ENCODE assay signal across 8 cellular contexts in genomic region chr11:61891331-61892084, GRCh38. TPM values are rescaled to one million over a fixed set of nuclear protein-coding genes. Genes with fewer than 3 reads are reported as not detected.
DNase-seq lines count a peak whose midpoint lies in the region; ATAC-seq and TF ChIP-seq lines count a peak whose summit lies in the region.

Gene FADS3 (minus strand): TSS chr11:61891545. CDS start chr11:61891381, 164 bp downstream.

- intact Hi-C loops in activated CD4-positive, alpha-beta T cell treated with anti-CD3 and anti-CD28 coated beads for 36 hours (cut with DNase I, micrococcal nuclease), result loop anchor here in 1 of 2 experiments (1.0 to 5.0 kb wide), 4 partner anchors 75 to 231 kb away; partner anchors contain the start of genes FADS1, FEN1, FTH1 and INCENP

- ATAC-seq in HG02970 (IDR thresholded peaks at IDR 0.05; ENCODE audit: low FRiP score, unreplicated experiment), result peak; percentile 67
- ATAC-seq in activated CD4-positive, alpha-beta T cell treated with anti-CD3 and anti-CD28 coated beads for 36 hours, result peak; percentile 74

- H3K27ac Mint-ChIP-seq in activated CD4-positive, alpha-beta T cell treated with anti-CD3 and anti-CD28 coated beads for 36 hours, result peak within 1 kb of the TSS; percentile 58

- DNase-seq in DMS 273 (lab: John Stamatoyannopoulos, UW; ENCODE audit: unreplicated experiment), result peak; percentile 83
- no peak for DNase-seq in DMS 273 treated with DMSO at 0.1 percent for 48 hours (lab: John Stamatoyannopoulos, UW)
- DNase-seq in NCI-H2196 (lab: John Stamatoyannopoulos, UW; ENCODE audit: unreplicated experiment), result peak; percentile 87
- DNase-seq in activated CD4-positive, alpha-beta T cell treated with anti-CD3 and anti-CD28 coated beads for 36 hours, result peak; percentile 68
- no peak for DNase-seq in kidney epithelial cell (ENCODE audit: low read depth)
- DNase-seq in stimulated activated CD4-positive, alpha-beta T cell treated with anti-CD3 and anti-CD28 coated beads, Interleukin-12 subunit alpha, Interleukin-12 subunit beta, amount 100 ng/mL, for 4 hours, result peak; percentile 55

- POLR2A ChIA-PET in activated CD4-positive, alpha-beta T cell treated with anti-CD3 and anti-CD28 coated beads for 36 hours (lab: Charles Lee), result no interaction called here

- H3K27ac ChIP-seq in cingulate gyrus (ENCODE audit: low read depth, low read length), result peak within 1 kb of the TSS; percentile 88

- no peaks in the 10 kb centered on the region for H3K36me3 Mint-ChIP-seq in activated CD4-positive, alpha-beta T cell treated with anti-CD3 and anti-CD28 coated beads for 36 hours (ENCODE audit: low read depth)

- H3K27me3 ChIP-seq in kidney epithelial cell (ENCODE audit: control insufficient read depth, insufficient read depth, low read length), result no peaks in the 10 kb centered on the region

- CTCF ChIA-PET in activated CD4-positive, alpha-beta T cell treated with anti-CD3 and anti-CD28 coated beads for 36 hours (lab: Charles Lee), result interaction anchor here (1.0 to 3.4 kb wide), 4 partner anchors 55 to 217 kb away, joined by 5 to 15 read pairs (median 6); no protein-coding TSS in a partner anchor

- H3K4me3 Mint-ChIP-seq in activated CD4-positive, alpha-beta T cell treated with anti-CD3 and anti-CD28 coated beads for 36 hours, result peak within 1 kb of the TSS; percentile 76

- H3K9me3 Mint-ChIP-seq in activated CD4-positive, alpha-beta T cell treated with anti-CD3 and anti-CD28 coated beads for 36 hours (ENCODE audit: low read depth), result no peaks in the 10 kb centered on the region

- no peaks in the 10 kb centered on the region for H3K27me3 Mint-ChIP-seq in activated CD4-positive, alpha-beta T cell treated with anti-CD3 and anti-CD28 coated beads for 36 hours

- H3K36me3 ChIP-seq in kidney epithelial cell (ENCODE audit: control insufficient read depth, insufficient read depth, low read length), result no peaks in the 10 kb centered on the region

- peak within 1 kb of the TSS; percentile 81 for H3K4me3 ChIP-seq in kidney epithelial cell (ENCODE audit: low read depth, low read length)

- TF ChIP-seq CTCF in kidney epithelial cell (IDR thresholded peaks at IDR 0.05; ENCODE audit: insufficient read depth, low read length, poor library complexity, severe bottlenecking), result no peak

- peaks cover 2% of the 10 kb centered on the region for H3K4me1 Mint-ChIP-seq in activated CD4-positive, alpha-beta T cell treated with anti-CD3 and anti-CD28 coated beads for 36 hours

RNA-seq across cellular contexts. Expression of gene FADS3, which starts in this region (rescaled TPM):
- total RNA-seq in activated CD4-positive, alpha-beta T cell treated with anti-CD3 and anti-CD28 coated beads for 36 hours, result 10 to 100 TPM in 1 of 2 experiments, 1 to 10 TPM in 1; 7.2 to 10.1 TPM
- total RNA-seq in kidney epithelial cell, result 134 and 152 TPM in 2 replicates

Comparison
In these comparisons a context has a peak if more than half of its experiments do, and no peak if none do; other contexts are left out.
1. RNA of gene FADS3 (total RNA-seq): 134 to 152 TPM in kidney epithelial cell; 7.2 to 10.1 TPM in activated CD4-positive, alpha-beta T cell treated with anti-CD3 and anti-CD28 coated beads for 36 hours; every median in the first group is over 10 times any median in the second.
2. DNase-seq: peak in DMS 273 (single experiment), NCI-H2196 (single experiment), activated CD4-positive, alpha-beta T cell treated with anti-CD3 and anti-CD28 coated beads for 36 hours (single experiment) and stimulated activated CD4-positive, alpha-beta T cell treated with anti-CD3 and anti-CD28 coated beads, Interleukin-12 subunit alpha, Interleukin-12 subunit beta, amount 100 ng/mL, for 4 hours (single experiment); none in DMS 273 treated with DMSO at 0.1 percent for 48 hours (single experiment) and kidney epithelial cell (single experiment).